ENCODE assay signal across 13 cellular contexts in genomic region chr9:95058121-95058785, GRCh38.
DNase-seq lines count a peak whose midpoint lies in the region; ATAC-seq, FAIRE-seq and TF ChIP-seq lines count a peak whose summit lies in the region.
"Had no signal": no experiment of that assay in that cellular context is flagged by ENCODE, and none has a peak within 500 bp of the region (broad histone marks: within the 10 kb centered on the region; RNA-seq: fewer than 3 reads in every experiment).

No MANE protein-coding gene starts in this region.

- DNase-seq in A549 (ENCODE audit: low read depth in 1 of 2, low spot score in 1 of 2) (no peak), T-helper 17 cell (no peak), sciatic nerve (ENCODE audit: low spot score) (no peak), GM12892 (ENCODE audit: insufficient read length) (no peak), ecto neural progenitor cell (ENCODE audit: low spot score) (no peak), NCI-H1105 treated with DMSO at 0.1 percent for 48 hours (lab: John Stamatoyannopoulos, UW) (no peak)
- no peak for DNase-seq in stimulated activated naive CD4-positive, alpha-beta T cell treated with Interleukin-2 at 50 U/mL for 16 hours (lab: John Stamatoyannopoulos, UW)
- DNase-seq: activated T-cell treated with anti-CD3 and anti-CD28 coated beads, Interleukin-2, amount 50 U/mL, for 1 hour; amniotic stem cell; EL; H9 had no signal

- H3K27me3 ChIP-seq in layer of hippocampus (ENCODE audit: control insufficient read depth, insufficient read depth, low read length) = no peaks in the 10 kb centered on the region
- H3K27me3 ChIP-seq: SJSA1 had no signal

- peaks cover 100% of the 10 kb centered on the region for H3K4me1 ChIP-seq in A549

- H3K4me3 Mint-ChIP-seq in T-helper 17 cell = no peak overlapping the region
- H3K4me3 Mint-ChIP-seq: H9 had no signal

- POLR2A ChIA-PET in A549 (lab: Yijun Ruan, JAX) = no interaction called here

- peaks cover 4% of the 10 kb centered on the region for H3K27me3 Mint-ChIP-seq in T-helper 17 cell

- TF ChIP-seq EP300 in A549 (IDR thresholded peaks at IDR 0.05) = no peak

- TF ChIP-seq CTCF in A549 (IDR thresholded peaks at IDR 0.05) = no peak

- peak overlapping the region; percentile 32 for H3K27ac Mint-ChIP-seq in T-helper 17 cell

- FAIRE-seq in A549 (lab: Jason Lieb, UNC) = no peak
- FAIRE-seq in GM12892 (lab: Jason Lieb, UNC) = no peak

- no peaks in the 10 kb centered on the region for H3K36me3 Mint-ChIP-seq in T-helper 17 cell (ENCODE audit: low read depth)

- no peaks in the 10 kb centered on the region for H3K9me3 ChIP-seq in A549
- H3K9me3 ChIP-seq in T-helper 17 cell (ENCODE audit: control insufficient read depth, low read length, poor library complexity, severe bottlenecking) = no peaks in the 10 kb centered on the region
- H3K9me3 ChIP-seq: SJSA1 had no signal

- WGBS in A549 (ENCODE audit: missing lambda C conversion rate) = 57% methylated on average over 7 of the region's 7 CpGs

- TF ChIP-seq RAD21 in A549 (conservative IDR thresholded peaks at IDR 0.05 in 1 of 2, IDR thresholded peaks at IDR 0.05 in 1 of 2) = no peak

- TF ChIP-seq POLR2A in A549 (IDR thresholded peaks at IDR 0.05; ENCODE audit: low read length) (no peak), GM12892 (IDR thresholded peaks at IDR 0.05; ENCODE audit: low read depth, low read length) (no peak)

- H3K4me1 Mint-ChIP-seq in T-helper 17 cell = peaks cover 2% of the 10 kb centered on the region

- H3K4me3 ChIP-seq in A549 = no peak overlapping the region
- H3K4me3 ChIP-seq: SJSA1 had no signal

- intact Hi-C loops in sciatic nerve (cut with DNase I) = no loop called here

- ATAC-seq in A549 (no peak; a peak in 1 of 6 replicates), T-helper 17 cell (no peak), sciatic nerve (peak; percentile 61)

- CTCF ChIA-PET in A549 (lab: Yijun Ruan, JAX) = interaction anchor here (1.0 to 2.2 kb wide), 4 partner anchors 9 to 68 kb away, joined by 3 to 6 read pairs (median 4); no protein-coding TSS in a partner anchor

- H3K27ac ChIP-seq in A549 (peak overlapping the region; percentile 22 to 79; a peak in 5 of 6 replicates), layer of hippocampus (ENCODE audit: low read depth, low read length) (peak overlapping the region; percentile 76)

- H3K4me2 ChIP-seq in A549 = peak overlapping the region; percentile 93

TF ChIP-seq in A549, 52 proteins besides CTCF, POLR2A, EP300 and RAD21:
- TF ChIP-seq RFX5 (IDR thresholded peaks at IDR 0.05) (no peak), HOXB13 (CRISPR knock-in tag; IDR thresholded peaks at IDR 0.05; ENCODE audit: low read depth) (no peak), NFE2L2 (conservative IDR thresholded peaks at IDR 0.05; ENCODE audit: low read length) (no peak), ESRRA (IDR thresholded peaks at IDR 0.05; ENCODE audit: borderline replicate concordance, low read length) (no peak), CEBPB (IDR thresholded peaks at IDR 0.05) (no peak), SREBF2 (IDR thresholded peaks at IDR 0.05) (no peak), HOXA7 (CRISPR knock-in tag; IDR thresholded peaks at IDR 0.05) (no peak), CBX2 (IDR thresholded peaks at IDR 0.05; ENCODE audit: borderline replicate concordance, low read depth) (no peak), RNF2 (IDR thresholded peaks at IDR 0.05; ENCODE audit: borderline replicate concordance, low read depth) (no peak)
